40 cellular contexts compared by ENCODE assay signal in the genomic region with DNA sequence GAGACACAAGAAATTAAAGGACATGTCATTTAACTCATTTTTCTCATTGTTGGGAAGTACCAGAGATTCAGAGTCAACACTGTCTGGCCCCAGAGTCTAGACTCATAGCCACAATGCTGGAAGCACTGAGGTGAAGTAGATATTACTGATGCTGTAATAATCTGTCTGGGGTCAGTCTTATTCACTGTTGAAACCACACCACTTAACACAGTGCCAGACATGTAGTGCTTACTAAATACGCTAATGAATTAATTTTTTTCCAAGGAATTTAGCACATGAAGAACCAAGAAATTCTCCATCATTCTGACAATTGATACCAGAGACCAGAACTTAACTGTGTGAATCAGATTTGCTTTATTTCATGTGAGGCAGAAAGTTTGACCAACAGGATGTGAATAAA.
"Had no signal": no experiment of that assay in that cellular context is flagged by ENCODE, and none has a peak within 500 bp of the region (broad histone marks: within the 10 kb centered on the region; RNA-seq: fewer than 3 reads in every experiment).

No MANE protein-coding gene starts in this region.

- H3K4me1 ChIP-seq: ascending aorta, body of pancreas, breast epithelium had no signal

- H3K4me3 Mint-ChIP-seq: activated naive CD4-positive, alpha-beta T cell treated with anti-CD3 and anti-CD28 coated beads for 36 hours; activated naive CD4-positive, alpha-beta T cell treated with anti-CD3 and anti-CD28 coated beads, Interleukin-2, amount 10 ng/mL, durations not matched to agents 7 days and 5 days; activated naive CD4-positive, alpha-beta T cell treated with anti-CD3 and anti-CD28 coated beads, Interleukin-2, amount 50 U/mL, for 24 hours; activated naive CD8-positive, alpha-beta T cell; activated naive CD8-positive, alpha-beta T cell treated with anti-CD3 and anti-CD28 coated beads for 36 hours; activated naive CD8-positive, alpha-beta T cell treated with anti-CD3 and anti-CD28 coated beads, Interleukin-2, amount 10 ng/mL, durations not matched to agents 7 days and 5 days; activated naive CD8-positive, alpha-beta T cell treated with anti-CD3 and anti-CD28 coated beads, Interleukin-2, amount 50 U/mL, for 24 hours; activated T-cell treated with anti-CD3 and anti-CD28 coated beads, Interleukin-2, amount 50 U/mL, for 24 hours; activated T-cell treated with anti-CD3 and anti-CD28 coated beads, Interleukin-2, amount 50 U/mL, for 4 hours; activated T-cell treated with anti-CD3 and anti-CD28 coated beads, Interleukin-2, amount 50 U/mL, for 72 hours; activated T-helper 1 cell treated with anti-CD3 and anti-CD28 coated beads, Interleukin-12 subunit alpha, Interleukin-12 subunit beta, Interleukin-2, Interleukin-4 antibody, amounts not matched to agents 30 ng/mL and 10 ng/mL and 1 ng/mL, durations not matched to agents 14 hours and 24 hours and 36 hours; activated T-helper 17 cell treated with anti-CD3 and anti-CD28 coated beads, Interleukin-2, amount 50 U/mL, for 72 hours; brain; central memory CD8-positive, alpha-beta T cell had no signal

- H3K36me3 Mint-ChIP-seq: activated naive CD4-positive, alpha-beta T cell treated with anti-CD3 and anti-CD28 coated beads, Interleukin-2, amount 10 ng/mL, durations not matched to agents 7 days and 5 days; activated naive CD4-positive, alpha-beta T cell treated with anti-CD3 and anti-CD28 coated beads, Interleukin-2, amount 50 U/mL, for 72 hours; activated naive CD8-positive, alpha-beta T cell; activated naive CD8-positive, alpha-beta T cell treated with anti-CD3 and anti-CD28 coated beads for 36 hours; activated naive CD8-positive, alpha-beta T cell treated with anti-CD3 and anti-CD28 coated beads, Interleukin-2, amount 10 ng/mL, durations not matched to agents 7 days and 5 days; brain had no signal

- ATAC-seq: activated naive CD4-positive, alpha-beta T cell treated with anti-CD3 and anti-CD28 coated beads, Interleukin-2, amount 50 U/mL, for 72 hours; activated naive CD8-positive, alpha-beta T cell treated with anti-CD3 and anti-CD28 coated beads, Interleukin-2, amount 50 U/mL, for 24 hours; activated T-cell treated with anti-CD3 and anti-CD28 coated beads, Interleukin-2, amount 50 U/mL, for 4 hours; activated T-cell treated with anti-CD3 and anti-CD28 coated beads, Interleukin-2, amount 50 U/mL, for 72 hours; activated T-helper 17 cell treated with anti-CD3 and anti-CD28 coated beads, Interleukin-2, amount 50 U/mL, for 72 hours; body of pancreas had no signal

- H3K4me1 Mint-ChIP-seq: activated naive CD4-positive, alpha-beta T cell treated with anti-CD3 and anti-CD28 coated beads, Interleukin-2, amount 10 ng/mL, durations not matched to agents 7 days and 5 days; activated naive CD4-positive, alpha-beta T cell treated with anti-CD3 and anti-CD28 coated beads, Interleukin-2, amount 50 U/mL, for 24 hours; activated naive CD8-positive, alpha-beta T cell treated with anti-CD3 and anti-CD28 coated beads for 36 hours; activated naive CD8-positive, alpha-beta T cell treated with anti-CD3 and anti-CD28 coated beads, Interleukin-2, amount 10 ng/mL, durations not matched to agents 7 days and 5 days; activated naive CD8-positive, alpha-beta T cell treated with anti-CD3 and anti-CD28 coated beads, Interleukin-2, amount 50 U/mL, for 24 hours; activated T-helper 17 cell treated with anti-CD3 and anti-CD28 coated beads, Interleukin-2, amount 50 U/mL, for 72 hours; central memory CD8-positive, alpha-beta T cell had no signal

- H3K27me3 Mint-ChIP-seq: activated naive CD4-positive, alpha-beta T cell treated with anti-CD3 and anti-CD28 coated beads, Interleukin-2, amount 10 ng/mL, durations not matched to agents 7 days and 5 days; activated naive CD8-positive, alpha-beta T cell treated with anti-CD3 and anti-CD28 coated beads, Interleukin-2, amount 10 ng/mL, durations not matched to agents 7 days and 5 days; activated naive CD8-positive, alpha-beta T cell treated with anti-CD3 and anti-CD28 coated beads, Interleukin-2, amount 50 U/mL, for 24 hours; activated T-helper 17 cell treated with anti-CD3 and anti-CD28 coated beads, Interleukin-2, amount 50 U/mL, for 72 hours; central memory CD8-positive, alpha-beta T cell had no signal

- H3K4me3 ChIP-seq: adrenal gland, ascending aorta, body of pancreas, breast epithelium, cardiac muscle cell had no signal

- DNase-seq: activated effector memory CD4-positive, alpha-beta T cell treated with anti-CD3 and anti-CD28 coated beads, Interleukin-2, amount 50 U/mL, for 16 hours; activated effector memory CD4-positive, alpha-beta T cell treated with Interleukin-2 at 50 U/mL for 16 hours; activated gamma-delta T cell; activated gamma-delta T cell treated with Interleukin-2 at 50 U/mL for 16 hours; activated naive CD4-positive, alpha-beta T cell; activated naive CD4-positive, alpha-beta T cell treated with anti-CD3 and anti-CD28 coated beads for 36 hours; activated naive CD4-positive, alpha-beta T cell treated with anti-CD3 and anti-CD28 coated beads, Interleukin-2, amount 10 ng/mL, durations not matched to agents 7 days and 5 days; activated naive CD4-positive, alpha-beta T cell treated with anti-CD3 and anti-CD28 coated beads, Interleukin-2, amount 50 U/mL, for 16 hours; activated naive CD4-positive, alpha-beta T cell treated with Interleukin-2 at 50 U/mL for 16 hours; activated naive CD8-positive, alpha-beta T cell treated with anti-CD3 and anti-CD28 coated beads for 36 hours; activated naive CD8-positive, alpha-beta T cell treated with anti-CD3 and anti-CD28 coated beads, Interleukin-2, amount 10 ng/mL, durations not matched to agents 7 days and 5 days; activated naive CD8-positive, alpha-beta T cell treated with anti-CD3 and anti-CD28 coated beads, Interleukin-2, amount 50 U/mL, for 24 hours; activated T-cell treated with anti-CD3 and anti-CD28 coated beads, Interleukin-2, amount 50 U/mL, for 1 hour; activated T-cell treated with anti-CD3 and anti-CD28 coated beads, Interleukin-2, amount 50 U/mL, for 24 hours; activated T-cell treated with anti-CD3 and anti-CD28 coated beads, Interleukin-2, amount 50 U/mL, for 4 hours; activated T-cell treated with anti-CD3 and anti-CD28 coated beads, Interleukin-2, amount 50 U/mL, for 48 hours; activated T-cell treated with anti-CD3 and anti-CD28 coated beads, Interleukin-2, amount 50 U/mL, for 72 hours; adrenal gland; amniotic stem cell; amygdala; anterior cingulate cortex; aorta; body of pancreas; brain microvascular endothelial cell; caudate nucleus; central memory CD4-positive, alpha-beta T cell; cerebellar nuclear complex had no signal

- H3K27ac Mint-ChIP-seq: activated naive CD4-positive, alpha-beta T cell treated with anti-CD3 and anti-CD28 coated beads for 36 hours; activated naive CD4-positive, alpha-beta T cell treated with anti-CD3 and anti-CD28 coated beads, Interleukin-2, amount 10 ng/mL, durations not matched to agents 7 days and 5 days; activated naive CD4-positive, alpha-beta T cell treated with anti-CD3 and anti-CD28 coated beads, Interleukin-2, amount 50 U/mL, for 24 hours; activated naive CD4-positive, alpha-beta T cell treated with anti-CD3 and anti-CD28 coated beads, Interleukin-2, amount 50 U/mL, for 72 hours; activated naive CD8-positive, alpha-beta T cell; activated naive CD8-positive, alpha-beta T cell treated with anti-CD3 and anti-CD28 coated beads for 36 hours; activated naive CD8-positive, alpha-beta T cell treated with anti-CD3 and anti-CD28 coated beads, Interleukin-2, amount 10 ng/mL, durations not matched to agents 7 days and 5 days; activated naive CD8-positive, alpha-beta T cell treated with anti-CD3 and anti-CD28 coated beads, Interleukin-2, amount 50 U/mL, for 24 hours; activated T-cell treated with anti-CD3 and anti-CD28 coated beads, Interleukin-2, amount 50 U/mL, for 24 hours; activated T-cell treated with anti-CD3 and anti-CD28 coated beads, Interleukin-2, amount 50 U/mL, for 72 hours; activated T-helper 1 cell treated with anti-CD3 and anti-CD28 coated beads, Interleukin-12 subunit alpha, Interleukin-12 subunit beta, Interleukin-2, Interleukin-4 antibody, amounts not matched to agents 30 ng/mL and 10 ng/mL and 1 ng/mL, durations not matched to agents 14 hours and 24 hours and 36 hours; activated T-helper 17 cell treated with anti-CD3 and anti-CD28 coated beads, Interleukin-2, amount 50 U/mL, for 72 hours; activated T-helper 2 cell treated with anti-CD3 and anti-CD28 coated beads, Interferon-gamma antibody, Interleukin-2, Interleukin-4, amounts not matched to agents 10 μg/mL and 5 μg/mL and 100 μg/mL, durations not matched to agents 14 hours and 24 hours and 36 hours; brain had no signal

- H3K9me3 Mint-ChIP-seq: activated naive CD4-positive, alpha-beta T cell treated with anti-CD3 and anti-CD28 coated beads for 36 hours; activated naive CD4-positive, alpha-beta T cell treated with anti-CD3 and anti-CD28 coated beads, Interleukin-2, amount 50 U/mL, for 24 hours; activated naive CD8-positive, alpha-beta T cell treated with anti-CD3 and anti-CD28 coated beads, Interleukin-2, amount 10 ng/mL, durations not matched to agents 7 days and 5 days; activated T-cell treated with anti-CD3 and anti-CD28 coated beads, Interleukin-2, amount 50 U/mL, for 4 hours had no signal

- H3K9me3 ChIP-seq: adrenal gland, ascending aorta, body of pancreas, breast epithelium had no signal

- FAIRE-seq: bronchial epithelial cell, colon had no signal

- H3K36me3 ChIP-seq: adrenal gland, ascending aorta, brain microvascular endothelial cell, breast epithelium, cardiac muscle cell had no signal

- H3K27me3 ChIP-seq: ascending aorta, body of pancreas, brain microvascular endothelial cell, breast epithelium, cardiac muscle cell had no signal

- H3K27ac ChIP-seq: adrenal gland, ascending aorta, body of pancreas, brain microvascular endothelial cell, breast epithelium, cardiac muscle cell had no signal
